1 cellular context compared by ENCODE assay signal in the genomic region with DNA sequence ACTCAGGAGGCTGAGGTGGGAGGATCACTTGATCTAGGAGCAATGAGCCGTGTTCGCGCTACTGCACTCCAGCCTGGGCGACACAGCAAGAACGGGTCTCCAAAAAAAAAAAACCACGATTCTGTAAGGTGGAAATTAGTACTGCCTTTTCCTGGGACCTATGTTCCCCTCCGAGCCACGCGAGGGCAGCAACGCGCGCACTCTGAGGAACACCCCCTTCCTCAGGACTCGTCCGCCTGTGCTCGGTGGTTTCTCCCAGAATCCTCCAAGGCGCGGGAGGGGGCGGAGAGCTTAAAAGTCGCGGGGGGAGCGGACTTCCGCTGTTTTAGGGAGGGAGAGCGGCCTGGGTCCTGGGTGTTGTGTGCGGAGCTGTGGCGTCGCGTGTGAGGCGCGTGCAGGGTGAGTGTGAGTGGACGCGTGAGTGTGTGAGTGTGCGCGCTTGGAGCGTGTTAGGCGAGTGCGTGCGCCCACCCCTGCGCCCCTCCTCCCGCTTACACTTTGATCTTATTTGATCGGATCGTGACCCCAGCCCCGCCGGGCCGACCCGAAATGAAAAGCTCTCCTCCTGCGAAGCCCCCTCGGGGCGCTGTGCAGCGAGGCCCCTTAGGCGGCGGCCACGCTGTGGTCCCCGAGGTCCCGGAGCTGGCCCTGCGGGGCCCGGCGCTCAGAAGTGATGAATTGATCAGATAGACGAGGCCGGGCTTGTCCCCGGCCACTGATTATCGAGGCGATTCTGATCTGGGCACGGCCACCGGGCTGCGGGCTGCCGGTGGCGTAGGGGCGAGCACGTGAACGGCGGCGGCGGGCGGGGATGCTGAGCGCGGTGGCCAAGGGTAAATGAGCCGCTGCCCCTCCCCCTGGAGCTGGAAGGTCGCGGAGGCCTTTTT.
TF ChIP-seq lines count a peak whose summit lies in the region.

No MANE protein-coding gene starts in this region.

TF ChIP-seq in HEK293, 187 proteins besides CTCF, POLR2A, EP300 and RAD21 (continued from another document and continues in another):
- TF ChIP-seq ZNF132 (tag by site-specific recombination; IDR thresholded peaks at IDR 0.05; ENCODE audit: borderline replicate concordance) (no peak), ZFP69B (tag by site-specific recombination; IDR thresholded peaks at IDR 0.05) (peak; percentile 77), ZNF341 (tag by site-specific recombination; IDR thresholded peaks at IDR 0.05; ENCODE audit: low read depth) (peak; percentile 96), ZNF529 (tag by site-specific recombination; IDR thresholded peaks at IDR 0.05; ENCODE audit: insufficient replicate concordance) (no peak), ZNF114 (tag by site-specific recombination; IDR thresholded peaks at IDR 0.05) (no peak), KLF9 (tag by site-specific recombination; IDR thresholded peaks at IDR 0.05; ENCODE audit: low read depth) (peak; percentile 87), ZIC2 (tag by site-specific recombination; IDR thresholded peaks at IDR 0.05) (peak; percentile 84), ZBTB7A (tag by site-specific recombination; IDR thresholded peaks at IDR 0.05; ENCODE audit: low read depth) (peak; percentile 96), ZNF664 (tag by site-specific recombination; IDR thresholded peaks at IDR 0.05) (peak; percentile 54; the same call in 1 of the 2 replicates), ZNF654 (tag by site-specific recombination; IDR thresholded peaks at IDR 0.05; ENCODE audit: low read depth) (peak; percentile 3; the same call in 1 of the 2 replicates), ZNF707 (tag by site-specific recombination; IDR thresholded peaks at IDR 0.05) (no peak), ZNF561 (tag by site-specific recombination; IDR thresholded peaks at IDR 0.05; ENCODE audit: borderline replicate concordance) (peak; percentile 88), YY1 (tag by site-specific recombination; IDR thresholded peaks at IDR 0.05) (peak; percentile 50; the same call in 1 of the 2 replicates), SP3 (tag by site-specific recombination; IDR thresholded peaks at IDR 0.05) (peak; percentile 86), TRIM28 (IDR thresholded peaks at IDR 0.05; ENCODE audit: borderline replicate concordance, low read length) (no peak), ZNF274 (IDR thresholded peaks at IDR 0.05; ENCODE audit: low read length) (no peak), ZNF274 (tag by site-specific recombination; IDR thresholded peaks at IDR 0.05; ENCODE audit: borderline replicate concordance) (no peak), KLF16 (tag by site-specific recombination; IDR thresholded peaks at IDR 0.05) (peak; percentile 95), ZSCAN30 (tag by site-specific recombination; IDR thresholded peaks at IDR 0.05) (peak; percentile 74; the same call in 1 of the 2 replicates), ZNF692 (tag by site-specific recombination; IDR thresholded peaks at IDR 0.05) (peak; percentile 86), ZNF704 (tag by site-specific recombination; IDR thresholded peaks at IDR 0.05) (no peak), ZNF169 (tag by site-specific recombination; IDR thresholded peaks at IDR 0.05) (no peak), ZNF623 (tag by site-specific recombination; IDR thresholded peaks at IDR 0.05) (peak; percentile 22; the same call in 1 of the 2 replicates), MEIS1 (CRISPR knock-in tag; IDR thresholded peaks at IDR 0.05; ENCODE audit: borderline replicate concordance) (no peak), ZNF571 (tag by site-specific recombination; IDR thresholded peaks at IDR 0.05) (no peak), ZNF16 (tag by site-specific recombination; IDR thresholded peaks at IDR 0.05; ENCODE audit: low read depth) (no peak), GLIS1 (tag by site-specific recombination; IDR thresholded peaks at IDR 0.05) (peak; percentile 74), ZNF792 (tag by site-specific recombination; IDR thresholded peaks at IDR 0.05) (peak; percentile 84; the same call in 1 of the 2 replicates), ZNF777 (tag by site-specific recombination; IDR thresholded peaks at IDR 0.05; ENCODE audit: borderline replicate concordance) (peak; percentile 20; the same call in 1 of the 2 replicates), ZNF558 (tag by site-specific recombination; IDR thresholded peaks at IDR 0.05) (peak; percentile 77; the same call in 1 of the 2 replicates), ZNF391 (tag by site-specific recombination; IDR thresholded peaks at IDR 0.05; ENCODE audit: borderline replicate concordance, low read depth) (peak; percentile 95), ZNF23 (tag by site-specific recombination; IDR thresholded peaks at IDR 0.05; ENCODE audit: borderline replicate concordance) (no peak), SCRT2 (tag by site-specific recombination; IDR thresholded peaks at IDR 0.05) (peak; percentile 61; the same call in 1 of the 2 replicates), ZNF837 (tag by site-specific recombination; IDR thresholded peaks at IDR 0.05) (no peak), SP2 (tag by site-specific recombination; IDR thresholded peaks at IDR 0.05) (peak; percentile 83), HOXA7 (CRISPR knock-in tag; IDR thresholded peaks at IDR 0.05; ENCODE audit: borderline replicate concordance) (no peak), ZNF266 (tag by site-specific recombination; IDR thresholded peaks at IDR 0.05; ENCODE audit: low read depth) (no peak)
- TF ChIP-seq, protein P1, sequence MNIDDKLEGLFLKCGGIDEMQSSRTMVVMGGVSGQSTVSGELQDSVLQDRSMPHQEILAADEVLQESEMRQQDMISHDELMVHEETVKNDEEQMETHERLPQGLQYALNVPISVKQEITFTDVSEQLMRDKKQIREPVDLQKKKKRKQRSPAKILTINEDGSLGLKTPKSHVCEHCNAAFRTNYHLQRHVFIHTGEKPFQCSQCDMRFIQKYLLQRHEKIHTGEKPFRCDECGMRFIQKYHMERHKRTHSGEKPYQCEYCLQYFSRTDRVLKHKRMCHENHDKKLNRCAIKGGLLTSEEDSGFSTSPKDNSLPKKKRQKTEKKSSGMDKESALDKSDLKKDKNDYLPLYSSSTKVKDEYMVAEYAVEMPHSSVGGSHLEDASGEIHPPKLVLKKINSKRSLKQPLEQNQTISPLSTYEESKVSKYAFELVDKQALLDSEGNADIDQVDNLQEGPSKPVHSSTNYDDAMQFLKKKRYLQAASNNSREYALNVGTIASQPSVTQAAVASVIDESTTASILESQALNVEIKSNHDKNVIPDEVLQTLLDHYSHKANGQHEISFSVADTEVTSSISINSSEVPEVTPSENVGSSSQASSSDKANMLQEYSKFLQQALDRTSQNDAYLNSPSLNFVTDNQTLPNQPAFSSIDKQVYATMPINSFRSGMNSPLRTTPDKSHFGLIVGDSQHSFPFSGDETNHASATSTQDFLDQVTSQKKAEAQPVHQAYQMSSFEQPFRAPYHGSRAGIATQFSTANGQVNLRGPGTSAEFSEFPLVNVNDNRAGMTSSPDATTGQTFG (tag by site-specific recombination; IDR thresholded peaks at IDR 0.05; ENCODE audit: borderline replicate concordance): 0 out of 2 replicates have a peak, but pooled peaks have one; percentile 26
- TF ChIP-seq, protein P2, sequence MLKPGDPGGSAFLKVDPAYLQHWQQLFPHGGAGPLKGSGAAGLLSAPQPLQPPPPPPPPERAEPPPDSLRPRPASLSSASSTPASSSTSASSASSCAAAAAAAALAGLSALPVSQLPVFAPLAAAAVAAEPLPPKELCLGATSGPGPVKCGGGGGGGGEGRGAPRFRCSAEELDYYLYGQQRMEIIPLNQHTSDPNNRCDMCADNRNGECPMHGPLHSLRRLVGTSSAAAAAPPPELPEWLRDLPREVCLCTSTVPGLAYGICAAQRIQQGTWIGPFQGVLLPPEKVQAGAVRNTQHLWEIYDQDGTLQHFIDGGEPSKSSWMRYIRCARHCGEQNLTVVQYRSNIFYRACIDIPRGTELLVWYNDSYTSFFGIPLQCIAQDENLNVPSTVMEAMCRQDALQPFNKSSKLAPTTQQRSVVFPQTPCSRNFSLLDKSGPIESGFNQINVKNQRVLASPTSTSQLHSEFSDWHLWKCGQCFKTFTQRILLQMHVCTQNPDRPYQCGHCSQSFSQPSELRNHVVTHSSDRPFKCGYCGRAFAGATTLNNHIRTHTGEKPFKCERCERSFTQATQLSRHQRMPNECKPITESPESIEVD (tag by site-specific recombination; IDR thresholded peaks at IDR 0.05): no peak
- TF ChIP-seq, protein P3, sequence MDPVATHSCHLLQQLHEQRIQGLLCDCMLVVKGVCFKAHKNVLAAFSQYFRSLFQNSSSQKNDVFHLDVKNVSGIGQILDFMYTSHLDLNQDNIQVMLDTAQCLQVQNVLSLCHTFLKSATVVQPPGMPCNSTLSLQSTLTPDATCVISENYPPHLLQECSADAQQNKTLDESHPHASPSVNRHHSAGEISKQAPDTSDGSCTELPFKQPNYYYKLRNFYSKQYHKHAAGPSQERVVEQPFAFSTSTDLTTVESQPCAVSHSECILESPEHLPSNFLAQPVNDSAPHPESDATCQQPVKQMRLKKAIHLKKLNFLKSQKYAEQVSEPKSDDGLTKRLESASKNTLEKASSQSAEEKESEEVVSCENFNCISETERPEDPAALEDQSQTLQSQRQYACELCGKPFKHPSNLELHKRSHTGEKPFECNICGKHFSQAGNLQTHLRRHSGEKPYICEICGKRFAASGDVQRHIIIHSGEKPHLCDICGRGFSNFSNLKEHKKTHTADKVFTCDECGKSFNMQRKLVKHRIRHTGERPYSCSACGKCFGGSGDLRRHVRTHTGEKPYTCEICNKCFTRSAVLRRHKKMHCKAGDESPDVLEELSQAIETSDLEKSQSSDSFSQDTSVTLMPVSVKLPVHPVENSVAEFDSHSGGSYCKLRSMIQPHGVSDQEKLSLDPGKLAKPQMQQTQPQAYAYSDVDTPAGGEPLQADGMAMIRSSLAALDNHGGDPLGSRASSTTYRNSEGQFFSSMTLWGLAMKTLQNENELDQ (tag by site-specific recombination; IDR thresholded peaks at IDR 0.05; ENCODE audit: low read depth): no peak
- TF ChIP-seq, protein P4, sequence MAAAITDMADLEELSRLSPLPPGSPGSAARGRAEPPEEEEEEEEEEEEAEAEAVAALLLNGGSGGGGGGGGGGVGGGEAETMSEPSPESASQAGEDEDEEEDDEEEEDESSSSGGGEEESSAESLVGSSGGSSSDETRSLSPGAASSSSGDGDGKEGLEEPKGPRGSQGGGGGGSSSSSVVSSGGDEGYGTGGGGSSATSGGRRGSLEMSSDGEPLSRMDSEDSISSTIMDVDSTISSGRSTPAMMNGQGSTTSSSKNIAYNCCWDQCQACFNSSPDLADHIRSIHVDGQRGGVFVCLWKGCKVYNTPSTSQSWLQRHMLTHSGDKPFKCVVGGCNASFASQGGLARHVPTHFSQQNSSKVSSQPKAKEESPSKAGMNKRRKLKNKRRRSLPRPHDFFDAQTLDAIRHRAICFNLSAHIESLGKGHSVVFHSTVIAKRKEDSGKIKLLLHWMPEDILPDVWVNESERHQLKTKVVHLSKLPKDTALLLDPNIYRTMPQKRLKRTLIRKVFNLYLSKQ (tag by site-specific recombination; IDR thresholded peaks at IDR 0.05; ENCODE audit: borderline replicate concordance): peak; percentile 82
- TF ChIP-seq, protein P5, sequence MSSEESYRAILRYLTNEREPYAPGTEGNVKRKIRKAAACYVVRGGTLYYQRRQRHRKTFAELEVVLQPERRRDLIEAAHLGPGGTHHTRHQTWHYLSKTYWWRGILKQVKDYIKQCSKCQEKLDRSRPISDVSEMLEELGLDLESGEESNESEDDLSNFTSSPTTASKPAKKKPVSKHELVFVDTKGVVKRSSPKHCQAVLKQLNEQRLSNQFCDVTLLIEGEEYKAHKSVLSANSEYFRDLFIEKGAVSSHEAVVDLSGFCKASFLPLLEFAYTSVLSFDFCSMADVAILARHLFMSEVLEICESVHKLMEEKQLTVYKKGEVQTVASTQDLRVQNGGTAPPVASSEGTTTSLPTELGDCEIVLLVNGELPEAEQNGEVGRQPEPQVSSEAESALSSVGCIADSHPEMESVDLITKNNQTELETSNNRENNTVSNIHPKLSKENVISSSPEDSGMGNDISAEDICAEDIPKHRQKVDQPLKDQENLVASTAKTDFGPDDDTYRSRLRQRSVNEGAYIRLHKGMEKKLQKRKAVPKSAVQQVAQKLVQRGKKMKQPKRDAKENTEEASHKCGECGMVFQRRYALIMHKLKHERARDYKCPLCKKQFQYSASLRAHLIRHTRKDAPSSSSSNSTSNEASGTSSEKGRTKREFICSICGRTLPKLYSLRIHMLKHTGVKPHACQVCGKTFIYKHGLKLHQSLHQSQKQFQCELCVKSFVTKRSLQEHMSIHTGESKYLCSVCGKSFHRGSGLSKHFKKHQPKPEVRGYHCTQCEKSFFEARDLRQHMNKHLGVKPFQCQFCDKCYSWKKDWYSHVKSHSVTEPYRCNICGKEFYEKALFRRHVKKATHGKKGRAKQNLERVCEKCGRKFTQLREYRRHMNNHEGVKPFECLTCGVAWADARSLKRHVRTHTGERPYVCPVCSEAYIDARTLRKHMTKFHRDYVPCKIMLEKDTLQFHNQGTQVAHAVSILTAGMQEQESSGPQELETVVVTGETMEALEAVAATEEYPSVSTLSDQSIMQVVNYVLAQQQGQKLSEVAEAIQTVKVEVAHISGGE (tag by site-specific recombination; conservative IDR thresholded peaks at IDR 0.05; ENCODE audit: low read depth): peak; percentile 87
